In the genomic region with DNA sequence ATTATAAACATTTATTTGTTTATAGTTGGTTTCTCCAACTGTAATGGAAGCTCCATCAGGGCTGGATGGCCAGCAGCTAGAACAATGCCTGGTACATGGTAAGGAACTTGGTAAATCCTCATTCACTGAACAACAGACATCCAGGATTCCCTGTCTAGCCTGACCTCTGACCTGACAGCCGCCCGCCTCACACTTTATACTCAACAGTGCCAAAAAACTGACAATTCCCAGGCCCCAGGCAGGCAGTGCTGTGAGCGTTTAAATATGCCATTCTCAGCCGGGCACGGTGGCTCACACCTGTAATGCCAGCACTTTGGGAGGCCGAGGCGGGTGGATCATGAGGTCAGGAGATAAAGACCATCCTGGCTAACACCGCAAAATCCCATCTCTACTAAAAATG, we compare ENCODE assay signal across 8 cellular contexts.
"Had no signal": no experiment of that assay in that cellular context is flagged by ENCODE, and none has a peak within 500 bp of the region (broad histone marks: within the 10 kb centered on the region; RNA-seq: fewer than 3 reads in every experiment).

No MANE protein-coding gene starts in this region.

- FAIRE-seq: H1, H54, HTR-8/SVneo had no signal

- H3K27ac Mint-ChIP-seq: GM23338, IgD-negative memory B cell had no signal

- DNase-seq: H9, HCEC 1CT, KBM-7 had no signal

- H3K9me3 Mint-ChIP-seq: GM23338, H9, IgD-negative memory B cell had no signal

- H3K4me3 Mint-ChIP-seq: GM23338, H9, IgD-negative memory B cell had no signal

- H3K4me3 ChIP-seq: GM23338 had no signal

- ATAC-seq: GM23338 had no signal

- H3K27me3 Mint-ChIP-seq: IgD-negative memory B cell had no signal

- H3K4me2 ChIP-seq: GM23338 had no signal

- H2AFZ ChIP-seq: GM23338 had no signal
